In the genomic region with DNA sequence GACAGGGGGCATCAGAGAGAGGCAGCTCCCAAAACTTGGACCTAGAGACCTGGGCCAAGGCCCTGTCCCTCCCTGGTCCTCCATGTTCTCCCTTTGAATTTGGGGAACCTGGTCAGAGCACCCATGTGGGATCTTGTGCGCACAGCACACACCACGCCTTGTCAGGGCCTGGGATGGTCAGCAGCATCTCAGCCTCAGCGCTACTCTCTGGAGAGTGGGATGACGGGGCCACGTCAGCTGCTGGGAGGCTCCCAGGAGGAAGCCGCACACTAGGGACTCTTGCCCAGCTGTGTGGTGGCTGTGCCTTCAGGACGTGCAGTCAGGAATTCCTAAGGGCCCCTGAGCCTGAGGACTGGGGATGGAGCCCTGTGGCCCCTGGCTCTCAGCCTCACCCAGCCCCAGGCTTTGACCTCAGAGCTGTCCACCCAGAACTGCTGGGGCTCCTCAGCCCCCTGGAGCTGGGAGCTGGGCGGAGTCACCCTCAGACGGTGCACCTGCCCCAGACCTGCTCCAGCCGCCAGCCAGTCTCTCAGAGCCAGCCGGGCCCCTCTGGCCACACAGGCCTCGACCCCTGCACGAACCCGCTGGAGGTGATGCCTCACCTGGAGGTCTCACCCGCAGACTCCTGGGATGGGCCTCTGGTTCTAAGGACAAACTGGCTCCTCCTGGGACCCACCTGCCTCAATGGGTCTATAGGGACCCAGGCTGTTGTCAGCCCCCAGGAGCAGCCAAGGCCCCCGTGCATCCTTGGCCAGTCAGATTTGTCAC, we compare ENCODE assay signal across 1 cellular context.
TF ChIP-seq lines count a peak whose summit lies in the region.

No MANE protein-coding gene starts in this region.

TF ChIP-seq in liver, 16 proteins besides CTCF, POLR2A, EP300 and RAD21 (continued from another document):
- TF ChIP-seq, protein P1, sequence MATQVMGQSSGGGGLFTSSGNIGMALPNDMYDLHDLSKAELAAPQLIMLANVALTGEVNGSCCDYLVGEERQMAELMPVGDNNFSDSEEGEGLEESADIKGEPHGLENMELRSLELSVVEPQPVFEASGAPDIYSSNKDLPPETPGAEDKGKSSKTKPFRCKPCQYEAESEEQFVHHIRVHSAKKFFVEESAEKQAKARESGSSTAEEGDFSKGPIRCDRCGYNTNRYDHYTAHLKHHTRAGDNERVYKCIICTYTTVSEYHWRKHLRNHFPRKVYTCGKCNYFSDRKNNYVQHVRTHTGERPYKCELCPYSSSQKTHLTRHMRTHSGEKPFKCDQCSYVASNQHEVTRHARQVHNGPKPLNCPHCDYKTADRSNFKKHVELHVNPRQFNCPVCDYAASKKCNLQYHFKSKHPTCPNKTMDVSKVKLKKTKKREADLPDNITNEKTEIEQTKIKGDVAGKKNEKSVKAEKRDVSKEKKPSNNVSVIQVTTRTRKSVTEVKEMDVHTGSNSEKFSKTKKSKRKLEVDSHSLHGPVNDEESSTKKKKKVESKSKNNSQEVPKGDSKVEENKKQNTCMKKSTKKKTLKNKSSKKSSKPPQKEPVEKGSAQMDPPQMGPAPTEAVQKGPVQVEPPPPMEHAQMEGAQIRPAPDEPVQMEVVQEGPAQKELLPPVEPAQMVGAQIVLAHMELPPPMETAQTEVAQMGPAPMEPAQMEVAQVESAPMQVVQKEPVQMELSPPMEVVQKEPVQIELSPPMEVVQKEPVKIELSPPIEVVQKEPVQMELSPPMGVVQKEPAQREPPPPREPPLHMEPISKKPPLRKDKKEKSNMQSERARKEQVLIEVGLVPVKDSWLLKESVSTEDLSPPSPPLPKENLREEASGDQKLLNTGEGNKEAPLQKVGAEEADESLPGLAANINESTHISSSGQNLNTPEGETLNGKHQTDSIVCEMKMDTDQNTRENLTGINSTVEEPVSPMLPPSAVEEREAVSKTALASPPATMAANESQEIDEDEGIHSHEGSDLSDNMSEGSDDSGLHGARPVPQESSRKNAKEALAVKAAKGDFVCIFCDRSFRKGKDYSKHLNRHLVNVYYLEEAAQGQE (IDR thresholded peaks at IDR 0.05), result no peak
- TF ChIP-seq FOXA1 (IDR thresholded peaks at IDR 0.05) (no peak), NR2F2 (IDR thresholded peaks at IDR 0.05) (no peak), EGR1 (IDR thresholded peaks at IDR 0.05; ENCODE audit: low read depth in 2 of 2) (no peak), ATF3 (IDR thresholded peaks at IDR 0.05) (no peak)
- TF ChIP-seq, protein P2, sequence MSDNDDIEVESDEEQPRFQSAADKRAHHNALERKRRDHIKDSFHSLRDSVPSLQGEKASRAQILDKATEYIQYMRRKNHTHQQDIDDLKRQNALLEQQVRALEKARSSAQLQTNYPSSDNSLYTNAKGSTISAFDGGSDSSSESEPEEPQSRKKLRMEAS (IDR thresholded peaks at IDR 0.05), result no peak
TF ChIP-seq in liver: peak in this region for 0.
